ENCODE assay signal across 1 cellular context in genomic region chrX:107742754-107743191, GRCh38.
TF ChIP-seq lines count a peak whose summit lies in the region.

No MANE protein-coding gene starts in this region.

TF ChIP-seq in GM23338, 12 proteins besides CTCF, POLR2A, EP300 and RAD21 (continued from another document):
- no peak for TF ChIP-seq ZNF462 (CRISPR knock-in tag; IDR thresholded peaks at IDR 0.05)
- no peak for TF ChIP-seq REST (IDR thresholded peaks at IDR 0.05; ENCODE audit: unreplicated experiment)
- no peak for TF ChIP-seq ZNF114 (CRISPR knock-in tag; IDR thresholded peaks at IDR 0.05)
